In genomic region chr12:124147030-124147429, GRCh38 we compare ENCODE assay signal across 24 cellular contexts.
DNase-seq lines count a peak whose midpoint lies in the region; ATAC-seq, FAIRE-seq and TF ChIP-seq lines count a peak whose summit lies in the region.
"Had no signal": no experiment of that assay in that cellular context is flagged by ENCODE, and none has a peak within 500 bp of the region (broad histone marks: within the 10 kb centered on the region; RNA-seq: fewer than 3 reads in every experiment).

No MANE protein-coding gene starts in this region.

- H3K27me3 Mint-ChIP-seq in nephron (ENCODE audit: low read depth) = peaks cover 8% of the 10 kb centered on the region

- H3K9me3 ChIP-seq in BLaER1 treated with 17β-estradiol and CSF1 and Interleukin-3, amounts not matched to agents 10 nM and 100 nM (replicated peaks in 1 of 11) = peaks cover 14 to 54% (median 35%) of the 10 kb centered on the region in 11 experiments
- peaks cover 8% of the 10 kb centered on the region for H3K9me3 ChIP-seq in GM12878 (replicated peaks; ENCODE audit: control insufficient read depth, insufficient read depth, low read length)
- H3K9me3 ChIP-seq in kidney (ENCODE audit: control insufficient read depth in 1 of 2, low read length in 2 of 2) = peaks cover 0 to 11% of the 10 kb centered on the region in 2 donors
- H3K9me3 ChIP-seq: SK-N-SH had no signal

- no peak for ATAC-seq in GM12878
- ATAC-seq in sciatic nerve = no peak
- ATAC-seq: HepG2 had no signal

- peaks cover 15% of the 10 kb centered on the region for H3K9me3 Mint-ChIP-seq in nephron

- H3K36me3 Mint-ChIP-seq in nephron (ENCODE audit: low read depth) = peaks cover 13% of the 10 kb centered on the region
- H3K36me3 Mint-ChIP-seq: CD4-positive, CD25-positive, alpha-beta regulatory T cell had no signal

- DNase-seq in GM12878 (ENCODE audit: low read depth, low spot score) = no peak
- no peak for DNase-seq in sciatic nerve (ENCODE audit: low spot score)
- DNase-seq in NCI-H187 treated with DMSO at 0.1 percent for 48 hours (lab: John Stamatoyannopoulos, UW) = no peak
- no peak for DNase-seq in D341Med (ENCODE audit: low spot score)
- DNase-seq in kidney = no peak
- DNase-seq: CD4-positive, CD25-positive, alpha-beta regulatory T cell; H7; HFFc6; KG1; NCI-H1694; NCI-H2081 treated with DMSO at 0.1 percent for 48 hours; NCI-H446 treated with DMSO at 0.1 percent for 48 hours; NCI-H526 treated with DMSO at 0.1 percent for 48 hours; PC-9; RPMI8226; SIG-M5; SK-N-SH had no signal

- no peak for FAIRE-seq in GM12878 (lab: Jason Lieb, UNC)
- FAIRE-seq in kidney (lab: Jason Lieb, UNC) = no peak
- FAIRE-seq: A204.1, HepG2 had no signal

- peak overlapping the region; percentile 76; the same call in 1 of the 2 replicates for H2AFZ ChIP-seq in GM12878 (ENCODE audit: control insufficient read depth, low read depth, low read length)
- H2AFZ ChIP-seq: PC-9 had no signal

- TF ChIP-seq POLR2A in GM12878 (IDR thresholded peaks at IDR 0.05; ENCODE audit: low read depth, low read length) = no peak

- no peak for TF ChIP-seq EP300 in Ishikawa (IDR thresholded peaks at IDR 0.05; ENCODE audit: borderline replicate concordance)
- no peak for TF ChIP-seq EP300 in GM12878 (IDR thresholded peaks at IDR 0.05; ENCODE audit: borderline replicate concordance in 1 of 2, control insufficient read depth in 1 of 2, low read depth in 2 of 2, low read length in 2 of 2)

- peak overlapping the region; percentile 16 to 85 (median 20) for H3K27ac Mint-ChIP-seq in nephron
- H3K27ac Mint-ChIP-seq: B cell; CD4-positive, CD25-positive, alpha-beta regulatory T cell; HFFc6 had no signal

- no peaks in the 10 kb centered on the region for H3K79me2 ChIP-seq in GM12878 (ENCODE audit: control insufficient read depth, insufficient read depth, low read length)

- TF ChIP-seq CTCF in GM12878 (IDR thresholded peaks at IDR 0.05 in 2 of 3, conservative IDR thresholded peaks at IDR 0.05 in 1 of 3; ENCODE audit: control insufficient read depth in 2 of 3, extremely low read depth in 1 of 3, insufficient read depth in 1 of 3, low read depth in 3 of 3, low read length in 3 of 3) (no peak), nephron (IDR thresholded peaks at IDR 0.05; ENCODE audit: unreplicated experiment in 3 of 3) (no peak), kidney (IDR thresholded peaks at IDR 0.05; ENCODE audit: borderline replicate concordance, extremely low read depth, insufficient read depth) (no peak)

- H3K4me3 Mint-ChIP-seq in nephron = no peak overlapping the region
- H3K4me3 Mint-ChIP-seq: B cell; CD4-positive, CD25-positive, alpha-beta regulatory T cell; HFFc6 had no signal

- intact Hi-C loops in GM12878 (cut with micrococcal nuclease; ENCODE audit: unreplicated experiment) = no loop called here
- intact Hi-C loops in sciatic nerve (cut with DNase I) = no loop called here
- intact Hi-C loops in kidney (cut with DNase I) = no loop called here

- CTCF ChIA-PET in GM12878 (lab: Yijun Ruan, JAX) = no interaction called here

- peak overlapping the region in 8 of 11 experiments; percentile 57 to 82 (median 74); a peak in 13 of 22 replicates for H3K27ac ChIP-seq in BLaER1 treated with 17β-estradiol and CSF1 and Interleukin-3, amounts not matched to agents 10 nM and 100 nM
- no peak overlapping the region for H3K27ac ChIP-seq in GM12878 (ENCODE audit: control insufficient read depth, insufficient read depth)
- H3K27ac ChIP-seq in kidney (ENCODE audit: low read depth in 2 of 2, low read length in 2 of 2) = no peak overlapping the region
- H3K27ac ChIP-seq: HL-60, PC-9 had no signal

- peaks cover 14 to 45% (median 41%) of the 10 kb centered on the region in 10 experiments for H3K4me1 ChIP-seq in BLaER1 treated with 17β-estradiol and CSF1 and Interleukin-3, amounts not matched to agents 10 nM and 100 nM
- H3K4me1 ChIP-seq in GM12878 (ENCODE audit: control insufficient read depth, insufficient read depth, low read length) (peaks cover 6% of the 10 kb centered on the region), kidney (ENCODE audit: control insufficient read depth in 1 of 2, insufficient read depth in 1 of 2, low read depth in 1 of 2, low read length in 2 of 2) (no peaks in the 10 kb centered on the region)

- peak overlapping the region in 10 of 11 experiments; percentile 38 to 87 (median 74); a peak in 20 of 22 replicates for H3K4me2 ChIP-seq in BLaER1 treated with 17β-estradiol and CSF1 and Interleukin-3, amounts not matched to agents 10 nM and 100 nM
- peak overlapping the region; percentile 47; the same call in 1 of the 2 replicates for H3K4me2 ChIP-seq in GM12878 (ENCODE audit: control insufficient read depth, insufficient read depth)
- H3K4me2 ChIP-seq: PC-9, SK-N-SH had no signal

- POLR2A ChIA-PET in GM12878 (lab: Charles Lee) = no interaction called here

- no peaks in the 10 kb centered on the region for H4K20me1 ChIP-seq in BLaER1 treated with 17β-estradiol and CSF1 and Interleukin-3, amounts not matched to agents 10 nM and 100 nM
- H4K20me1 ChIP-seq in GM12878 (ENCODE audit: control insufficient read depth, insufficient read depth) = no peaks in the 10 kb centered on the region

- 85% methylated on average over 2 of the region's 2 CpGs for WGBS in GM12878 (ENCODE audit: insufficient coverage, insufficient replicate concordance, low lambda C conversion rate, missing lambda C conversion rate)

- RAD21 ChIA-PET in GM12878 (lab: Charles Lee; ENCODE audit: unreplicated experiment) = interaction anchor here (1.1 kb wide), 1 partner anchor 16 kb away, joined by 3 read pairs; no protein-coding TSS in a partner anchor

- TF ChIP-seq RAD21 in Ishikawa (IDR thresholded peaks at IDR 0.05; ENCODE audit: low read depth) = no peak
- TF ChIP-seq RAD21 in GM12878 (IDR thresholded peaks at IDR 0.05; ENCODE audit: insufficient read depth, low read depth, low read length) = no peak

- in situ Hi-C loops in GM12878 (cut with MboI) = no loop called here

- H3K27me3 ChIP-seq in BLaER1 treated with 17β-estradiol and CSF1 and Interleukin-3, amounts not matched to agents 10 nM and 100 nM = no peaks in the 10 kb centered on the region
- H3K27me3 ChIP-seq in GM12878 (replicated peaks in 1 of 2; ENCODE audit: control insufficient read depth in 2 of 2, insufficient read depth in 2 of 2, low read length in 1 of 2) = no peaks in the 10 kb centered on the region

- H3K9ac ChIP-seq in BLaER1 treated with 17β-estradiol and CSF1 and Interleukin-3, amounts not matched to agents 10 nM and 100 nM = peak overlapping the region in 3 of 11 experiments; percentile 35 to 65 (median 58); a peak in 4 of 22 replicates
- H3K9ac ChIP-seq in GM12878 (ENCODE audit: control insufficient read depth, insufficient read depth, low read length) (no peak overlapping the region), kidney (ENCODE audit: low read length in 2 of 2) (no peak overlapping the region)
- H3K9ac ChIP-seq: SK-N-SH had no signal

- H3K36me3 ChIP-seq in BLaER1 treated with 17β-estradiol and CSF1 and Interleukin-3, amounts not matched to agents 10 nM and 100 nM = no peaks in the 10 kb centered on the region; a peak in 1 of 22 replicates
- no peaks in the 10 kb centered on the region for H3K36me3 ChIP-seq in GM12878 (ENCODE audit: control insufficient read depth in 2 of 2, insufficient read depth in 2 of 2, low read length in 1 of 2)
- no peaks in the 10 kb centered on the region for H3K36me3 ChIP-seq in kidney (ENCODE audit: control insufficient read depth in 1 of 2, insufficient read depth in 2 of 2, low read length in 2 of 2)

- no peak overlapping the region for H3K4me3 ChIP-seq in BLaER1 treated with 17β-estradiol and CSF1 and Interleukin-3, amounts not matched to agents 10 nM and 100 nM
- H3K4me3 ChIP-seq in GM12878 = no peak overlapping the region
- no peak overlapping the region for H3K4me3 ChIP-seq in kidney (ENCODE audit: low read length in 2 of 2)
- H3K4me3 ChIP-seq: PC-9 had no signal

- peaks cover 50% of the 10 kb centered on the region for H3K4me1 Mint-ChIP-seq in nephron
- H3K4me1 Mint-ChIP-seq: CD4-positive, CD25-positive, alpha-beta regulatory T cell had no signal

- BruUV-seq in GM12878 (replicated peaks; lab: Mats Ljungman, UMichigan) = no TSS peak

- SMC1A ChIA-PET in GM12878 (lab: Charles Lee; ENCODE audit: uncharacterized antibody, unreplicated experiment) = interaction anchor here (0.9 to 1.7 kb wide), 3 partner anchors 15 to 32 kb away, joined by 4 to 6 read pairs (median 6); no protein-coding TSS in a partner anchor

TF ChIP-seq in Ishikawa, 13 proteins besides CTCF, POLR2A, EP300 and RAD21:
- no peak for TF ChIP-seq CEBPB (IDR thresholded peaks at IDR 0.05)
- peak; percentile 26; the same call in 1 of the 2 replicates for TF ChIP-seq USF1 (IDR thresholded peaks at IDR 0.05)
- no peak for TF ChIP-seq EGR1 (IDR thresholded peaks at IDR 0.05)
- no peak for TF ChIP-seq YY1 (IDR thresholded peaks at IDR 0.05; ENCODE audit: low read depth)
- TF ChIP-seq MAX (IDR thresholded peaks at IDR 0.05) = no peak
- no peak for TF ChIP-seq NFIC (IDR thresholded peaks at IDR 0.05)
- no peak for TF ChIP-seq TAF1 (IDR thresholded peaks at IDR 0.05; ENCODE audit: low read depth)

TF ChIP-seq in GM12878, 131 proteins besides CTCF, POLR2A, EP300 and RAD21 (continues in another document):
- no peak for TF ChIP-seq BACH1 (IDR thresholded peaks at IDR 0.05; ENCODE audit: borderline replicate concordance)
- TF ChIP-seq NBN (IDR thresholded peaks at IDR 0.05) = no peak
- TF ChIP-seq, protein P1, sequence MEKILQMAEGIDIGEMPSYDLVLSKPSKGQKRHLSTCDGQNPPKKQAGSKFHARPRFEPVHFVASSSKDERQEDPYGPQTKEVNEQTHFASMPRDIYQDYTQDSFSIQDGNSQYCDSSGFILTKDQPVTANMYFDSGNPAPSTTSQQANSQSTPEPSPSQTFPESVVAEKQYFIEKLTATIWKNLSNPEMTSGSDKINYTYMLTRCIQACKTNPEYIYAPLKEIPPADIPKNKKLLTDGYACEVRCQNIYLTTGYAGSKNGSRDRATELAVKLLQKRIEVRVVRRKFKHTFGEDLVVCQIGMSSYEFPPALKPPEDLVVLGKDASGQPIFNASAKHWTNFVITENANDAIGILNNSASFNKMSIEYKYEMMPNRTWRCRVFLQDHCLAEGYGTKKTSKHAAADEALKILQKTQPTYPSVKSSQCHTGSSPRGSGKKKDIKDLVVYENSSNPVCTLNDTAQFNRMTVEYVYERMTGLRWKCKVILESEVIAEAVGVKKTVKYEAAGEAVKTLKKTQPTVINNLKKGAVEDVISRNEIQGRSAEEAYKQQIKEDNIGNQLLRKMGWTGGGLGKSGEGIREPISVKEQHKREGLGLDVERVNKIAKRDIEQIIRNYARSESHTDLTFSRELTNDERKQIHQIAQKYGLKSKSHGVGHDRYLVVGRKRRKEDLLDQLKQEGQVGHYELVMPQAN (conservative IDR thresholded peaks at IDR 0.05) = no peak

Comparison
In these comparisons a context has a peak if more than half of its experiments do, and no peak if none do; other contexts are left out.
1. H3K27ac ChIP-seq: peak in BLaER1 treated with 17β-estradiol and CSF1 and Interleukin-3, amounts not matched to agents 10 nM and 100 nM (8 of 11); none in GM12878 (single experiment) and kidney (0 of 2).